ENCODE assay signal across 1 cellular context in the genomic region with DNA sequence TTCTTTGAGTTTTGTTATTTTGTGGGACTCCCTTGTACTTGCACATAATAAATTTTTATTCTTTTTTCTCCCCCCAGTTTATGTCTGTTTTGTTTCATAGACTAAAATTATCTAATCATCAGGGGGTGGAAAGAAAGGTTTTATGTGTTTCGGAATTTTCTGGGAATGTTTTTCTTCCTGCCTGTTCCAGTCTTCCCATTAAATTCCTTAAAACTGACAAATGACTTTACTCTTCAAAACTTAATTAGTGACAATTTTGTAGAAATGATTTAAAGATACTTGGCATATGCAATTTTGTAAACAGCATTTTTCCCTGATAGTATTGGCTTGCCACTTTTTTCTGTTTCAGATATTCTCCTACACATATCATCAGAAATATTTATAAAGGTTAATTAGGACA.
TF ChIP-seq lines count a peak whose summit lies in the region.

No MANE protein-coding gene starts in this region.

TF ChIP-seq in HCT116, 20 proteins besides CTCF, POLR2A, EP300 and RAD21 (continued from another document):
- TF ChIP-seq, protein P1, sequence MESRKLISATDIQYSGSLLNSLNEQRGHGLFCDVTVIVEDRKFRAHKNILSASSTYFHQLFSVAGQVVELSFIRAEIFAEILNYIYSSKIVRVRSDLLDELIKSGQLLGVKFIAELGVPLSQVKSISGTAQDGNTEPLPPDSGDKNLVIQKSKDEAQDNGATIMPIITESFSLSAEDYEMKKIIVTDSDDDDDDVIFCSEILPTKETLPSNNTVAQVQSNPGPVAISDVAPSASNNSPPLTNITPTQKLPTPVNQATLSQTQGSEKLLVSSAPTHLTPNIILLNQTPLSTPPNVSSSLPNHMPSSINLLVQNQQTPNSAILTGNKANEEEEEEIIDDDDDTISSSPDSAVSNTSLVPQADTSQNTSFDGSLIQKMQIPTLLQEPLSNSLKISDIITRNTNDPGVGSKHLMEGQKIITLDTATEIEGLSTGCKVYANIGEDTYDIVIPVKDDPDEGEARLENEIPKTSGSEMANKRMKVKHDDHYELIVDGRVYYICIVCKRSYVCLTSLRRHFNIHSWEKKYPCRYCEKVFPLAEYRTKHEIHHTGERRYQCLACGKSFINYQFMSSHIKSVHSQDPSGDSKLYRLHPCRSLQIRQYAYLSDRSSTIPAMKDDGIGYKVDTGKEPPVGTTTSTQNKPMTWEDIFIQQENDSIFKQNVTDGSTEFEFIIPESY (IDR thresholded peaks at IDR 0.05; ENCODE audit: extremely low read depth, insufficient replicate concordance, low read length) = no peak
- TF ChIP-seq, protein P2, sequence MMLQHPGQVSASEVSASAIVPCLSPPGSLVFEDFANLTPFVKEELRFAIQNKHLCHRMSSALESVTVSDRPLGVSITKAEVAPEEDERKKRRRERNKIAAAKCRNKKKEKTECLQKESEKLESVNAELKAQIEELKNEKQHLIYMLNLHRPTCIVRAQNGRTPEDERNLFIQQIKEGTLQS (IDR thresholded peaks at IDR 0.05) = no peak
- TF ChIP-seq CBX3 (IDR thresholded peaks at IDR 0.05; ENCODE audit: low read depth) (no peak), SP1 (IDR thresholded peaks at IDR 0.05; ENCODE audit: low read depth) (no peak), EZH2phosphoT487 (IDR thresholded peaks at IDR 0.05; ENCODE audit: borderline replicate concordance) (no peak), EGR1 (IDR thresholded peaks at IDR 0.05; ENCODE audit: low read depth) (no peak), FOSL1 (IDR thresholded peaks at IDR 0.05; ENCODE audit: low read depth) (no peak)
- TF ChIP-seq, protein P3, sequence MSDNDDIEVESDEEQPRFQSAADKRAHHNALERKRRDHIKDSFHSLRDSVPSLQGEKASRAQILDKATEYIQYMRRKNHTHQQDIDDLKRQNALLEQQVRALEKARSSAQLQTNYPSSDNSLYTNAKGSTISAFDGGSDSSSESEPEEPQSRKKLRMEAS (IDR thresholded peaks at IDR 0.05) = no peak
